ENCODE assay signal across 23 cellular contexts in genomic region chr5:160516696-160517530, GRCh38.
"Had no signal": no experiment of that assay in that cellular context is flagged by ENCODE, and none has a peak within 500 bp of the region (broad histone marks: within the 10 kb centered on the region; RNA-seq: fewer than 3 reads in every experiment).

No MANE protein-coding gene starts in this region.

- H3K27ac Mint-ChIP-seq: activated naive CD8-positive, alpha-beta T cell; activated T-cell treated with anti-CD3 and anti-CD28 coated beads, Interleukin-2, amount 50 U/mL, for 72 hours; nephron; progenitor cell of endocrine pancreas; stimulated activated effector memory CD8-positive, alpha-beta T cell treated with anti-CD3 and anti-CD28 coated beads, Interleukin-12 subunit alpha, Interleukin-12 subunit beta, amount 100 ng/mL, for 72 hours; stimulated activated naive CD8-positive, alpha-beta T cell treated with anti-CD3 and anti-CD28 coated beads, Interleukin-15, Interleukin-2, amounts not matched to agents 100 ng/mL and 50 ng/mL, for 24 hours had no signal

- H3K4me1 ChIP-seq: esophagus squamous epithelium, sigmoid colon, upper lobe of left lung, vagina had no signal

- H3K27me3 ChIP-seq: ovary, sigmoid colon, upper lobe of left lung, vagina had no signal

- H3K27ac ChIP-seq: epithelial cell of prostate, esophagus squamous epithelium, ovary, sigmoid colon, upper lobe of left lung, vagina had no signal

- H3K4me1 Mint-ChIP-seq: stimulated activated effector memory CD8-positive, alpha-beta T cell treated with anti-CD3 and anti-CD28 coated beads, Interleukin-12 subunit alpha, Interleukin-12 subunit beta, amount 100 ng/mL, for 72 hours had no signal

- H3K36me3 Mint-ChIP-seq: stimulated activated effector memory CD8-positive, alpha-beta T cell treated with anti-CD3 and anti-CD28 coated beads, Interleukin-12 subunit alpha, Interleukin-12 subunit beta, amount 100 ng/mL, for 72 hours had no signal

- DNase-seq: activated CD4-positive, alpha-beta T cell treated with anti-CD3 and anti-CD28 coated beads for 4 hours; activated CD4-positive, alpha-beta T cell treated with anti-CD3 and anti-CD28 coated beads, Interleukin-2, amount 50 U/mL, for 4 hours; activated naive CD4-positive, alpha-beta T cell; activated T-cell treated with anti-CD3 and anti-CD28 coated beads for 4 hours; activated T-cell treated with anti-CD3 and anti-CD28 coated beads, Interleukin-2, amount 50 U/mL, for 72 hours; anterior cingulate cortex; dermis blood vessel endothelial cell; effector CD4-positive, alpha-beta T cell; esophagus squamous epithelium; left cardiac atrium; mammary epithelial cell; ovary; sigmoid colon; small intestine; stimulated activated CD4-positive, alpha-beta T cell treated with anti-CD3 and anti-CD28 coated beads, Interleukin-4, amount 100 ng/mL, for 24 hours; upper lobe of left lung had no signal

- H3K36me3 ChIP-seq: esophagus squamous epithelium, ovary, sigmoid colon, upper lobe of left lung, vagina had no signal

- ATAC-seq: activated T-cell treated with anti-CD3 and anti-CD28 coated beads, Interleukin-2, amount 50 U/mL, for 72 hours; left cardiac atrium; stimulated activated effector memory CD8-positive, alpha-beta T cell treated with anti-CD3 and anti-CD28 coated beads, Interleukin-12 subunit alpha, Interleukin-12 subunit beta, amount 100 ng/mL, for 72 hours had no signal

- H3K9me3 Mint-ChIP-seq: activated T-cell treated with anti-CD3 and anti-CD28 coated beads, Interleukin-2, amount 50 U/mL, for 72 hours; nephron; stimulated activated effector memory CD8-positive, alpha-beta T cell treated with anti-CD3 and anti-CD28 coated beads, Interleukin-12 subunit alpha, Interleukin-12 subunit beta, amount 100 ng/mL, for 72 hours; stimulated activated naive CD8-positive, alpha-beta T cell treated with anti-CD3 and anti-CD28 coated beads, Interleukin-15, Interleukin-2, amounts not matched to agents 100 ng/mL and 50 ng/mL, for 24 hours had no signal

- H3K4me3 ChIP-seq: esophagus squamous epithelium, ovary, sigmoid colon, upper lobe of left lung, vagina had no signal

- H3K4me3 Mint-ChIP-seq: activated naive CD8-positive, alpha-beta T cell; activated T-cell treated with anti-CD3 and anti-CD28 coated beads, Interleukin-2, amount 50 U/mL, for 72 hours; nephron; stimulated activated effector memory CD8-positive, alpha-beta T cell treated with anti-CD3 and anti-CD28 coated beads, Interleukin-12 subunit alpha, Interleukin-12 subunit beta, amount 100 ng/mL, for 72 hours; stimulated activated naive CD8-positive, alpha-beta T cell treated with anti-CD3 and anti-CD28 coated beads, Interleukin-15, Interleukin-2, amounts not matched to agents 100 ng/mL and 50 ng/mL, for 24 hours had no signal

- H3K9me3 ChIP-seq: esophagus squamous epithelium, ovary, sigmoid colon, upper lobe of left lung, vagina had no signal
